8 cellular contexts compared by ENCODE assay signal in genomic region chr7:32479574-32480200, GRCh38. TPM values are rescaled to one million over a fixed set of nuclear protein-coding genes. Genes with fewer than 3 reads are reported as not detected.
DNase-seq lines count a peak whose midpoint lies in the region; ATAC-seq and TF ChIP-seq lines count a peak whose summit lies in the region.

No MANE protein-coding gene starts in this region.

- no peak overlapping the region for H3K9ac ChIP-seq in Loucy (ENCODE audit: low read depth, low read length, poor library complexity, severe bottlenecking)

- peak; percentile 11 for DNase-seq in stimulated activated CD4-positive, alpha-beta T cell treated with anti-CD3 and anti-CD28 coated beads, Interleukin-4, amount 100 ng/mL, for 24 hours
- no peak for DNase-seq in stimulated activated CD4-positive, alpha-beta T cell treated with anti-CD3 and anti-CD28 coated beads, Interleukin-2, amount 100 ng/mL, for 24 hours
- DNase-seq in RPMI7951 (ENCODE audit: low read depth), result peak; percentile 51
- DNase-seq in esophagus squamous epithelium (lab: John Stamatoyannopoulos, UW), result no peak
- peak; percentile 36 for DNase-seq in retina
- no peak for DNase-seq in activated naive CD4-positive, alpha-beta T cell (lab: John Stamatoyannopoulos, UW)

- H3K4me3 ChIP-seq in Loucy (ENCODE audit: low read length, poor library complexity, severe bottlenecking), result no peak overlapping the region
- H3K4me3 ChIP-seq in esophagus squamous epithelium, result no peak overlapping the region

- no peak overlapping the region for H2AFZ ChIP-seq in Loucy (ENCODE audit: low read length)

- no peaks in the 10 kb centered on the region for H3K9me2 ChIP-seq in Loucy (replicated peaks; ENCODE audit: low read depth, low read length)

- H3K4me1 ChIP-seq in Loucy (ENCODE audit: insufficient read depth, low read length, poor library complexity, severe bottlenecking), result no peaks in the 10 kb centered on the region
- H3K4me1 ChIP-seq in esophagus squamous epithelium, result no peaks in the 10 kb centered on the region

- no peaks in the 10 kb centered on the region for H4K20me1 ChIP-seq in Loucy (ENCODE audit: insufficient read depth, low read length, poor library complexity, severe bottlenecking)

- ATAC-seq in GM18505 (IDR thresholded peaks at IDR 0.05; ENCODE audit: unreplicated experiment), result no peak

- 61 to 85% methylated on average over 2 of the region's 2 CpGs for WGBS in esophagus squamous epithelium, 2 donors

- H3K27me3 ChIP-seq in Loucy (ENCODE audit: insufficient read depth, low read length, poor library complexity, severe bottlenecking) (no peaks in the 10 kb centered on the region), esophagus squamous epithelium (no peaks in the 10 kb centered on the region)

- H3K79me2 ChIP-seq in Loucy (ENCODE audit: insufficient read depth, low read length), result no peaks in the 10 kb centered on the region

- no peaks in the 10 kb centered on the region for H3K36me3 ChIP-seq in Loucy (ENCODE audit: insufficient read depth, low read length)
- peaks cover 0 to 4% (median 0%) of the 10 kb centered on the region in 3 donors for H3K36me3 ChIP-seq in esophagus squamous epithelium

- H3K4me2 ChIP-seq in Loucy (ENCODE audit: low read depth, low read length, poor library complexity, severe bottlenecking), result no peak overlapping the region

- H3K9me3 ChIP-seq in Loucy (ENCODE audit: insufficient read depth, low read depth, low read length) (no peaks in the 10 kb centered on the region), esophagus squamous epithelium (no peaks in the 10 kb centered on the region)

- H3F3A ChIP-seq in Loucy (ENCODE audit: low read depth), result no peaks in the 10 kb centered on the region

- TF ChIP-seq CTCF in Loucy (conservative IDR thresholded peaks at IDR 0.05; ENCODE audit: low read length) (peak; percentile 94), esophagus squamous epithelium (IDR thresholded peaks at IDR 0.05) (peak in 5 of 6 experiments; percentile 37 to 82 (median 46))

- TF ChIP-seq POLR2A in esophagus squamous epithelium (IDR thresholded peaks at IDR 0.05), result no peak
- TF ChIP-seq POLR2A in GM18505 (IDR thresholded peaks at IDR 0.05; ENCODE audit: borderline replicate concordance, extremely low read depth, insufficient read depth, insufficient read length), result no peak

- no peak overlapping the region for H3K27ac ChIP-seq in esophagus squamous epithelium

- intact Hi-C loops in esophagus squamous epithelium (cut with DNase I), result loop anchor here (10.0 kb wide), 2 partner anchors 255 to 735 kb away; no protein-coding TSS in a partner anchor

RNA-seq across cellular contexts. Expression of gene LSM5, which starts 10.5 kb away (rescaled TPM):
- 86.7 and 100 TPM in 2 replicates for total RNA-seq in RPMI7951 (2014; rRNA removed; shearing (Covaris generic))
- 10 to 100 TPM; 12.4 to 29.9 (median 22.7) TPM for total RNA-seq in esophagus squamous epithelium

RNA-seq across cellular contexts. Expression of gene AVL9, which starts 15.6 kb away (rescaled TPM):
- 30.6 and 31.5 TPM in 2 replicates for total RNA-seq in RPMI7951 (2014; rRNA removed; shearing (Covaris generic))
- total RNA-seq in esophagus squamous epithelium, result 10 to 100 TPM; 15.7 to 26.1 (median 21.6) TPM

Comparison
In these comparisons a context has a peak if more than half of its experiments do, and no peak if none do; other contexts are left out.
1. DNase-seq: peak in stimulated activated CD4-positive, alpha-beta T cell treated with anti-CD3 and anti-CD28 coated beads, Interleukin-4, amount 100 ng/mL, for 24 hours (single experiment), RPMI7951 (single experiment) and retina (single experiment); none in stimulated activated CD4-positive, alpha-beta T cell treated with anti-CD3 and anti-CD28 coated beads, Interleukin-2, amount 100 ng/mL, for 24 hours (0 of 2), esophagus squamous epithelium (single experiment) and activated naive CD4-positive, alpha-beta T cell (0 of 4).